In genomic region chr11:87281496-87281895, GRCh38 we compare ENCODE assay signal across 12 cellular contexts.
A peak's percentile ranks its signal among the peaks of the same experiment; 100 is the strongest.
DNase-seq lines count a peak whose midpoint lies in the region; ATAC-seq and TF ChIP-seq lines count a peak whose summit lies in the region.
"Had no signal": no experiment of that assay in that cellular context is flagged by ENCODE, and none has a peak within 500 bp of the region (broad histone marks: within the 10 kb centered on the region; RNA-seq: fewer than 3 reads in every experiment).

No MANE protein-coding gene starts in this region.

- ATAC-seq in left lung (peak; percentile 88), HG03565 (IDR thresholded peaks at IDR 0.05; ENCODE audit: unreplicated experiment) (no peak)

- no peaks in the 10 kb centered on the region for H3K36me3 ChIP-seq in left lung
- H3K36me3 ChIP-seq in WERI-Rb-1: no peaks in the 10 kb centered on the region
- H3K36me3 ChIP-seq: neutrophil had no signal

- H3K36me3 Mint-ChIP-seq in chondrocyte (ENCODE audit: low read depth): no peaks in the 10 kb centered on the region

- no peaks in the 10 kb centered on the region for H3K27me3 Mint-ChIP-seq in chondrocyte (ENCODE audit: low read depth)
- H3K27me3 Mint-ChIP-seq: activated CD4-positive, alpha-beta memory T cell treated with anti-CD3 and anti-CD28 coated beads for 36 hours had no signal

- H3K27ac ChIP-seq in left lung (peak overlapping the region in 1 of 2 donors; percentile 24), WERI-Rb-1 (no peak overlapping the region)
- H3K27ac ChIP-seq: neutrophil had no signal

- H3K4me3 ChIP-seq in LNCaP clone FGC (ENCODE audit: low read depth, low read length): no peak overlapping the region
- H3K4me3 ChIP-seq in left lung: no peak overlapping the region
- H3K4me3 ChIP-seq in WERI-Rb-1 (ENCODE audit: low read depth, low read length): no peak overlapping the region

- H3K4me1 Mint-ChIP-seq in chondrocyte (ENCODE audit: low read depth): peaks cover 6% of the 10 kb centered on the region

- peak; percentile 53 for TF ChIP-seq CTCF in LNCaP clone FGC (IDR thresholded peaks at IDR 0.05; ENCODE audit: control insufficient read depth, extremely low read depth, insufficient read depth)
- TF ChIP-seq CTCF in chondrocyte (IDR thresholded peaks at IDR 0.05): peak; percentile 77
- no peak for TF ChIP-seq CTCF in left lung (IDR thresholded peaks at IDR 0.05)
- no peak for TF ChIP-seq CTCF in WERI-Rb-1 (IDR thresholded peaks at IDR 0.05; ENCODE audit: low read depth, low read length)

- H3K27me3 ChIP-seq in left lung (no peaks in the 10 kb centered on the region), WERI-Rb-1 (ENCODE audit: insufficient read depth, low read depth, severe bottlenecking) (no peaks in the 10 kb centered on the region)
- H3K27me3 ChIP-seq: neutrophil had no signal

- no peak overlapping the region for H3K4me3 Mint-ChIP-seq in chondrocyte (ENCODE audit: unreplicated experiment)
- H3K4me3 Mint-ChIP-seq: activated CD4-positive, alpha-beta memory T cell treated with anti-CD3 and anti-CD28 coated beads for 36 hours had no signal

- H3K9me3 ChIP-seq in left lung (no peaks in the 10 kb centered on the region), WERI-Rb-1 (ENCODE audit: severe bottlenecking) (no peaks in the 10 kb centered on the region)
- H3K9me3 ChIP-seq: neutrophil had no signal

- H3K9me3 Mint-ChIP-seq in chondrocyte (ENCODE audit: low read depth): no peaks in the 10 kb centered on the region

- peak overlapping the region; percentile 15 for H3K27ac Mint-ChIP-seq in chondrocyte (ENCODE audit: unreplicated experiment)
- H3K27ac Mint-ChIP-seq: activated CD4-positive, alpha-beta memory T cell treated with anti-CD3 and anti-CD28 coated beads for 36 hours had no signal

- peaks cover 6 to 13% of the 10 kb centered on the region in 2 donors for H3K4me1 ChIP-seq in left lung

- DNase-seq in AG08396 (ENCODE audit: low spot score) (peak; percentile 58), LNCaP clone FGC (ENCODE audit: low read depth) (no peak), chondrocyte (ENCODE audit: low spot score) (no peak), left lung (no peak), WERI-Rb-1 (no peak), GDM1 (lab: John Stamatoyannopoulos, UW) (no peak)
- DNase-seq in activated effector memory CD4-positive, alpha-beta T cell treated with anti-CD3 and anti-CD28 coated beads, Interleukin-2, amount 50 U/mL, for 16 hours: no peak
- DNase-seq: activated CD4-positive, alpha-beta memory T cell treated with anti-CD3 and anti-CD28 coated beads for 36 hours; Calu3; NCI-H524 had no signal

- intact Hi-C loops in left lung (cut with DNase I): no loop called here

Comparison
In these comparisons a context has a peak if more than half of its experiments do, and no peak if none do; other contexts are left out.
1. CTCF ChIP-seq: peak in LNCaP clone FGC (single experiment) and chondrocyte (single experiment); none in left lung (0 of 2) and WERI-Rb-1 (single experiment).